17 cellular contexts compared by ENCODE assay signal in the genomic region with DNA sequence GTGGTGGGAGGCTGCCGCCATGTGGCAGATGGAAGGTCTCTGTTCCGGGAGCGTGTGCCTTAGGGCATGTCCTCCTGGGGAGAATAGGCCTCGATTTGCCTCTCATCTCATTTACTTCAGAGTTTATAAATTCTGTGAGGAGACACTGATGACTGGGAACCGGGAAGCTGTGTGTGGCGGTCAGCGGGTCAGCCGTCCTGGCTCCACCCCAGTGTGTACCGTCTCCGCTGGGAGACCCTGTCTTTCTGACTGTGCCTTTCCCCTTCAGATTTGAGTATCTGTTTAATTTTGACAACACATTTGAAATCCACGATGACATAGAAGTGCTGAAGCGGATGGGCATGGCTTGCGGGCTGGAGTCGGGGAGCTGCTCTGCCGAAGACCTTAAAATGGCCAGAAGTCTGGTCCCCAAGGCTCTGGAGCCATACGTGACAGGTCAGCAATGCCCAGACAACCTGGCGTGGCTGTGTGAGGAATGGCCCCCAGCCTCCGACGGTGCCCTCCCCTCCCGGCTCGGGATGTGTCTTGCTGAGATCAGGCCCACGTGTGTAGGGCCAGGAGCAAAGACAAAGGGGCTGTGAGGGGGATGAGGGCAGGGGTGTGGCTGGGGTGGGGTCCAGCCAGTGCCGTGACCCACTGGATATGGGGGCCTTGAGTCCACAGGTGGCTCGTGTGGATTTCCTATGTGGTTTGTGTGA. TPM values are rescaled to one million over a fixed set of nuclear protein-coding genes. Genes with fewer than 3 reads are reported as not detected.
DNase-seq lines count a peak whose midpoint lies in the region; ATAC-seq and TF ChIP-seq lines count a peak whose summit lies in the region.
"Had no signal": no experiment of that assay in that cellular context is flagged by ENCODE, and none has a peak within 500 bp of the region (broad histone marks: within the 10 kb centered on the region; RNA-seq: fewer than 3 reads in every experiment).

No MANE protein-coding gene starts in this region.

- H3K36me3 Mint-ChIP-seq in natural killer cell (no peaks in the 10 kb centered on the region), chondrocyte (ENCODE audit: low read depth) (peaks cover 61% of the 10 kb centered on the region), nephron progenitor cell (ENCODE audit: low read depth) (peaks cover 86% of the 10 kb centered on the region)
- peaks cover 14% of the 10 kb centered on the region for H3K36me3 Mint-ChIP-seq in natural killer cell treated with Interleukin-12 subunit alpha and Interleukin-12 subunit beta and Interleukin-15 and Interleukin-18, amount 100 ng/mL, for 72 hours

- H3K27me3 Mint-ChIP-seq in natural killer cell (ENCODE audit: low read depth in 2 of 2) = no peaks in the 10 kb centered on the region
- no peaks in the 10 kb centered on the region for H3K27me3 Mint-ChIP-seq in natural killer cell treated with Interleukin-12 subunit alpha and Interleukin-12 subunit beta and Interleukin-15 and Interleukin-18, amount 100 ng/mL, for 72 hours
- no peaks in the 10 kb centered on the region for H3K27me3 Mint-ChIP-seq in chondrocyte (ENCODE audit: low read depth)
- H3K27me3 Mint-ChIP-seq in nephron progenitor cell (ENCODE audit: low read depth, poor library complexity) = peaks cover 2% of the 10 kb centered on the region
- H3K27me3 Mint-ChIP-seq: IgD-negative memory B cell had no signal

- intact Hi-C loops in natural killer cell (cut with micrococcal nuclease) (no loop called here), aorta (cut with DNase I) (no loop called here)

- no peak overlapping the region for H3K4me3 Mint-ChIP-seq in natural killer cell
- no peak overlapping the region for H3K4me3 Mint-ChIP-seq in natural killer cell treated with Interleukin-12 subunit alpha and Interleukin-12 subunit beta and Interleukin-15 and Interleukin-18, amount 100 ng/mL, for 72 hours
- no peak overlapping the region for H3K4me3 Mint-ChIP-seq in chondrocyte (ENCODE audit: unreplicated experiment)
- no peak overlapping the region for H3K4me3 Mint-ChIP-seq in nephron progenitor cell
- H3K4me3 Mint-ChIP-seq: H9, IgD-negative memory B cell had no signal

- DNase-seq in natural killer cell (peak; percentile 4), chondrocyte (ENCODE audit: low spot score) (peak; percentile 59), nephron progenitor cell (no peak), aorta (peak; percentile 23 to 41), EL (no peak), AG08396 (ENCODE audit: low spot score) (no peak)
- DNase-seq in natural killer cell treated with Interleukin-12 subunit alpha and Interleukin-12 subunit beta and Interleukin-15 and Interleukin-18, amount 100 ng/mL, for 72 hours (ENCODE audit: low spot score) = no peak
- DNase-seq: COR-L47, H9, NCI-H1417, NCI-H2029, NCI-H2171 treated with DMSO at 0.1 percent for 48 hours, NCI-H510A had no signal

- H3K4me3 ChIP-seq in aorta (ENCODE audit: low read length in 2 of 2) = no peak overlapping the region
- H3K4me3 ChIP-seq: BLaER1 treated with 17β-estradiol and CSF1 and Interleukin-3, amounts not matched to agents 10 nM and 100 nM had no signal

- no peak for ATAC-seq in natural killer cell
- no peak for ATAC-seq in natural killer cell treated with Interleukin-12 subunit alpha and Interleukin-12 subunit beta and Interleukin-15 and Interleukin-18, amount 100 ng/mL, for 72 hours
- no peak for ATAC-seq in aorta (ENCODE audit: low FRiP score)
- no peak for ATAC-seq in SK-N-SH treated with all-trans-retinoic acid at 6 μM for 48 hours

- no peaks in the 10 kb centered on the region for H3K9me3 ChIP-seq in aorta (ENCODE audit: control insufficient read depth, low read length)

- H3K27me3 ChIP-seq in aorta (ENCODE audit: control insufficient read depth in 1 of 2, insufficient read depth in 2 of 2, low read length in 1 of 2) = no peaks in the 10 kb centered on the region
- H3K27me3 ChIP-seq: BLaER1 treated with 17β-estradiol and CSF1 and Interleukin-3, amounts not matched to agents 10 nM and 100 nM had no signal

- peaks cover 0 to 5% of the 10 kb centered on the region in 2 donors for H3K36me3 ChIP-seq in aorta (ENCODE audit: control insufficient read depth in 1 of 2, insufficient read depth in 2 of 2, low read length in 1 of 2)

- 96% methylated on average over 24 of the region's 24 CpGs for WGBS in aorta, 2 donors

- H3K27ac Mint-ChIP-seq in natural killer cell (no peak overlapping the region), chondrocyte (ENCODE audit: unreplicated experiment) (no peak overlapping the region), nephron progenitor cell (peak overlapping the region; percentile 54)
- H3K27ac Mint-ChIP-seq in natural killer cell treated with Interleukin-12 subunit alpha and Interleukin-12 subunit beta and Interleukin-15 and Interleukin-18, amount 100 ng/mL, for 72 hours = no peak overlapping the region
- H3K27ac Mint-ChIP-seq: H9, IgD-negative memory B cell had no signal

- no peaks in the 10 kb centered on the region for H3K4me1 ChIP-seq in aorta (ENCODE audit: control insufficient read depth in 1 of 2, insufficient read depth in 2 of 2, low read length in 2 of 2)

- TF ChIP-seq CTCF in natural killer cell (IDR thresholded peaks at IDR 0.05) (no peak), chondrocyte (IDR thresholded peaks at IDR 0.05) (no peak), nephron progenitor cell (IDR thresholded peaks at IDR 0.05) (no peak)

- no peak overlapping the region for H3K27ac ChIP-seq in aorta (ENCODE audit: low read depth in 1 of 2, low read length in 2 of 2)
- H3K27ac ChIP-seq: BLaER1 treated with 17β-estradiol and CSF1 and Interleukin-3, amounts not matched to agents 10 nM and 100 nM had no signal

- no peaks in the 10 kb centered on the region for H3K4me1 Mint-ChIP-seq in natural killer cell
- peaks cover 0 to 4% of the 10 kb centered on the region in 2 donors for H3K4me1 Mint-ChIP-seq in natural killer cell treated with Interleukin-12 subunit alpha and Interleukin-12 subunit beta and Interleukin-15 and Interleukin-18, amount 100 ng/mL, for 72 hours (ENCODE audit: low read depth in 2 of 2)
- no peaks in the 10 kb centered on the region for H3K4me1 Mint-ChIP-seq in chondrocyte (ENCODE audit: low read depth)
- H3K4me1 Mint-ChIP-seq in nephron progenitor cell = peaks cover under 1% of the 10 kb centered on the region
- H3K4me1 Mint-ChIP-seq: H9, IgD-negative memory B cell had no signal

- H3K9me3 Mint-ChIP-seq in natural killer cell = no peaks in the 10 kb centered on the region
- H3K9me3 Mint-ChIP-seq in natural killer cell treated with Interleukin-12 subunit alpha and Interleukin-12 subunit beta and Interleukin-15 and Interleukin-18, amount 100 ng/mL, for 72 hours = no peaks in the 10 kb centered on the region
- H3K9me3 Mint-ChIP-seq in chondrocyte (ENCODE audit: low read depth) = no peaks in the 10 kb centered on the region
- H3K9me3 Mint-ChIP-seq in nephron progenitor cell = peaks cover 21% of the 10 kb centered on the region
- H3K9me3 Mint-ChIP-seq: IgD-negative memory B cell had no signal

TF ChIP-seq in SK-N-SH treated with all-trans-retinoic acid at 6 μM for 48 hours, 23 proteins besides CTCF, POLR2A, EP300 and RAD21 (continues in another document):
- TF ChIP-seq TOX (CRISPR knock-in tag; IDR thresholded peaks at IDR 0.05; ENCODE audit: borderline replicate concordance) (no peak), CSDC2 (CRISPR knock-in tag; IDR thresholded peaks at IDR 0.05) (no peak), TCF4 (CRISPR knock-in tag; IDR thresholded peaks at IDR 0.05; ENCODE audit: borderline replicate concordance) (no peak), BACH2 (CRISPR knock-in tag; IDR thresholded peaks at IDR 0.05; ENCODE audit: borderline replicate concordance) (no peak), ARNTL (CRISPR knock-in tag; IDR thresholded peaks at IDR 0.05; ENCODE audit: borderline replicate concordance, low read depth) (no peak), PATZ1 (CRISPR knock-in tag; IDR thresholded peaks at IDR 0.05; ENCODE audit: borderline replicate concordance) (no peak)

RNA-seq across cellular contexts. Expression of gene ATP4B, which starts 21.6 kb away (rescaled TPM):
- total RNA-seq in natural killer cell (not detected), chondrocyte (not detected in 3 replicates), aorta (not detected)
- total RNA-seq in natural killer cell treated with Interleukin-12 subunit alpha and Interleukin-12 subunit beta and Interleukin-15 and Interleukin-18, amount 100 ng/mL, for 72 hours = not detected
- polyA plus RNA-seq in aorta = not detected
- total RNA-seq: H9, LHCN-M2 had no signal
- polyA plus RNA-seq: IgD-negative memory B cell had no signal

RNA-seq across cellular contexts. Expression of gene GRK1, which starts 30.6 kb away (rescaled TPM):
- not detected for total RNA-seq in natural killer cell
- total RNA-seq in natural killer cell treated with Interleukin-12 subunit alpha and Interleukin-12 subunit beta and Interleukin-15 and Interleukin-18, amount 100 ng/mL, for 72 hours = under 1 TPM in 1 of 2 donors, not detected in 1; 0.14 TPM
- total RNA-seq in chondrocyte = 0.07 TPM in 1 of 3 replicates, not detected in the others
- total RNA-seq in aorta = under 1 TPM in 1 of 2 donors, not detected in 1; 0.10 TPM
- not detected for polyA plus RNA-seq in aorta
- total RNA-seq: LHCN-M2 had no signal
- polyA plus RNA-seq: IgD-negative memory B cell had no signal

RNA-seq across cellular contexts. Expression of gene TFDP1, which starts 51.9 kb away (rescaled TPM):
- total RNA-seq in natural killer cell (10 to 100 TPM; 26.3 to 44.3 (median 29.2) TPM), chondrocyte (52.8 to 76.0 TPM (median 54.3 TPM) in 3 replicates), aorta (10 to 100 TPM; 29.7 to 36.6 TPM)
- 100 to 1,000 TPM in 1 of 2 donors, 10 to 100 TPM in 1; 97.5 to 226 TPM for total RNA-seq in natural killer cell treated with Interleukin-12 subunit alpha and Interleukin-12 subunit beta and Interleukin-15 and Interleukin-18, amount 100 ng/mL, for 72 hours
- polyA plus RNA-seq in aorta = 10 to 100 TPM; 17.4 to 36.4 TPM

Comparison
In these comparisons a context has a peak if more than half of its experiments do, and no peak if none do; other contexts are left out.
1. DNase-seq: peak in natural killer cell (single experiment), chondrocyte (single experiment) and aorta (2 of 2); none in natural killer cell treated with Interleukin-12 subunit alpha and Interleukin-12 subunit beta and Interleukin-15 and Interleukin-18, amount 100 ng/mL, for 72 hours (single experiment), nephron progenitor cell (single experiment), EL (single experiment) and AG08396 (single experiment).